8 cellular contexts compared by ENCODE assay signal in the genomic region with DNA sequence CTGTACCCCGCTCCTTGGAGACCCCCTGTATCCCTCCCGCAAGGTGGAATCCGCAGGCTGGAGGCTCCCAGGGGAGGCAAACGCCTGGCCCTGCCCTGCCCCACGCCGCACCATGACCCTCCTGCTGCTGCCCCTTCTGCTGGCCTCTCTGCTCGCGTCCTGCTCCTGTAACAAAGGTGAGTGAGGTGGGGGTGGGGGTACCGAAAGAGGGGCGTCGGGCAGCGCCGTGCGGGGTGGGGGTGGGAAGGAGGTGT. TPM values are rescaled to one million over a fixed set of nuclear protein-coding genes. Genes with fewer than 3 reads are reported as not detected.
DNase-seq lines count a peak whose midpoint lies in the region; ATAC-seq, FAIRE-seq and TF ChIP-seq lines count a peak whose summit lies in the region.

No MANE protein-coding gene starts in this region.

- no peak for FAIRE-seq in bronchial epithelial cell (lab: Jason Lieb, UNC)

- no peaks in the 10 kb centered on the region for H3K36me3 ChIP-seq in BE2C
- peaks cover 3% of the 10 kb centered on the region for H3K36me3 ChIP-seq in bronchial epithelial cell (ENCODE audit: control insufficient read depth, insufficient read depth, low read length)
- peaks cover 5% of the 10 kb centered on the region for H3K36me3 ChIP-seq in mucosa of stomach (ENCODE audit: control insufficient read depth, insufficient read depth, low read length)

- H3K4me3 ChIP-seq in BE2C (ENCODE audit: low read depth, low read length) (peak overlapping the region; percentile 89), bronchial epithelial cell (ENCODE audit: low read depth, low read length) (peak overlapping the region; percentile 65), mucosa of stomach (ENCODE audit: low read length) (peak overlapping the region; percentile 56)

- DNase-seq in BE2C (no peak), bronchial epithelial cell (ENCODE audit: low read depth) (no peak), NCI-H2196 (lab: John Stamatoyannopoulos, UW; ENCODE audit: unreplicated experiment) (no peak), SW 1271 (lab: John Stamatoyannopoulos, UW) (no peak), DMS 273 (lab: John Stamatoyannopoulos, UW; ENCODE audit: unreplicated experiment) (no peak), NCI-H748 (lab: John Stamatoyannopoulos, UW; ENCODE audit: unreplicated experiment) (no peak)

- peak; percentile 6 for ATAC-seq in HG03095 (IDR thresholded peaks at IDR 0.05; ENCODE audit: unreplicated experiment)

- peak overlapping the region; percentile 72 for H3K9ac ChIP-seq in mucosa of stomach (ENCODE audit: low read length)

- TF ChIP-seq CTCF in BE2C (IDR thresholded peaks at IDR 0.05; ENCODE audit: low read depth, low read length) (no peak), bronchial epithelial cell (IDR thresholded peaks at IDR 0.05; ENCODE audit: insufficient read depth, low read length, severe bottlenecking) (no peak)

- H3K9me3 ChIP-seq in BE2C (no peaks in the 10 kb centered on the region), mucosa of stomach (ENCODE audit: control insufficient read depth, low read length) (no peaks in the 10 kb centered on the region)

- H3K4me1 ChIP-seq in BE2C (no peaks in the 10 kb centered on the region), mucosa of stomach (ENCODE audit: control insufficient read depth, insufficient read depth, low read length) (peaks cover 25% of the 10 kb centered on the region)

- H3K27me3 ChIP-seq in BE2C = no peaks in the 10 kb centered on the region
- H3K27me3 ChIP-seq in bronchial epithelial cell (ENCODE audit: control insufficient read depth, insufficient read depth, low read length) = no peaks in the 10 kb centered on the region
- H3K27me3 ChIP-seq in mucosa of stomach (ENCODE audit: control insufficient read depth, insufficient read depth, low read length) = peaks cover 29% of the 10 kb centered on the region

RNA-seq across cellular contexts. Expression of a gene that starts 0.3 kb away (rescaled TPM):
- polyA plus RNA-seq in BE2C (2012; ENCODE audit: insufficient read depth, insufficient read length, low read depth) = 49.9 TPM
- 7.0 and 9.2 TPM in 2 replicates for total RNA-seq in bronchial epithelial cell

RNA-seq across cellular contexts. Expression of a gene that starts 1.8 kb away (rescaled TPM):
- 2.3 TPM for polyA plus RNA-seq in BE2C (2012; ENCODE audit: insufficient read depth, insufficient read length, low read depth)
- total RNA-seq in bronchial epithelial cell = not detected in 2 replicates

RNA-seq across cellular contexts. Expression of a gene that starts 21.4 kb away (rescaled TPM):
- 0.80 TPM for polyA plus RNA-seq in BE2C (2012; ENCODE audit: insufficient read depth, insufficient read length, low read depth)
- total RNA-seq in bronchial epithelial cell = 11.3 and 14.3 TPM in 2 replicates

RNA-seq across cellular contexts. Expression of a gene that starts 38.2 kb away (rescaled TPM):
- 1.2 TPM for polyA plus RNA-seq in BE2C (2012; ENCODE audit: insufficient read depth, insufficient read length, low read depth)
- total RNA-seq in bronchial epithelial cell = 1.9 and 3.2 TPM in 2 replicates

RNA-seq across cellular contexts. Expression of a gene that starts 59.0 kb away (rescaled TPM):
- polyA plus RNA-seq in BE2C (2012; ENCODE audit: insufficient read depth, insufficient read length, low read depth) = 80.6 TPM
- total RNA-seq in bronchial epithelial cell = 21.9 and 27.9 TPM in 2 replicates
